ENCODE assay signal across 20 cellular contexts in genomic region chrX:153394595-153394994, GRCh38. TPM values are rescaled to one million over a fixed set of nuclear protein-coding genes. Genes with fewer than 3 reads are reported as not detected.
DNase-seq lines count a peak whose midpoint lies in the region; ATAC-seq and TF ChIP-seq lines count a peak whose summit lies in the region.
"Had no signal": no experiment of that assay in that cellular context is flagged by ENCODE, and none has a peak within 500 bp of the region (broad histone marks: within the 10 kb centered on the region; RNA-seq: fewer than 3 reads in every experiment).

No MANE protein-coding gene starts in this region.

- H3K9me3 Mint-ChIP-seq in neural progenitor cell: peaks cover 20% of the 10 kb centered on the region
- H3K9me3 Mint-ChIP-seq: CD4-positive, alpha-beta T cell had no signal

- H3K27me3 ChIP-seq in neural progenitor cell (no peaks in the 10 kb centered on the region), tibial artery (peaks cover 0 to 13% of the 10 kb centered on the region in 2 donors)

- ATAC-seq in Right ventricle myocardium inferior: no peak
- ATAC-seq in Right ventricle myocardium superior (ENCODE audit: poor library complexity): no peak
- ATAC-seq in T-helper 17 cell: no peak
- ATAC-seq in HG03045 (IDR thresholded peaks at IDR 0.05; ENCODE audit: unreplicated experiment): no peak
- no peak for ATAC-seq in HG03097 (IDR thresholded peaks at IDR 0.05; ENCODE audit: low FRiP score, unreplicated experiment)
- ATAC-seq: GM12878 had no signal

- H3K9ac ChIP-seq in neural progenitor cell: no peak overlapping the region

- H3K27me3 Mint-ChIP-seq in T-helper 17 cell: no peaks in the 10 kb centered on the region
- peaks cover 2% of the 10 kb centered on the region for H3K27me3 Mint-ChIP-seq in neural progenitor cell (ENCODE audit: insufficient read depth, low read depth)
- H3K27me3 Mint-ChIP-seq: B cell; CD4-positive, alpha-beta T cell had no signal

- H3K27ac Mint-ChIP-seq in T-helper 17 cell (peak overlapping the region; percentile 90), neural progenitor cell (peak overlapping the region; percentile 52)
- H3K27ac Mint-ChIP-seq: B cell; CD4-positive, alpha-beta T cell had no signal

- H3K4me2 ChIP-seq in neural progenitor cell: no peak overlapping the region

- H3K27ac ChIP-seq in neural progenitor cell (no peak overlapping the region), tibial artery (no peak overlapping the region)
- H3K27ac ChIP-seq: C4-2B had no signal

- H3F3A ChIP-seq in neural progenitor cell (ENCODE audit: low read depth): no peaks in the 10 kb centered on the region

- no peak for TF ChIP-seq CTCF in neural progenitor cell (IDR thresholded peaks at IDR 0.05)
- TF ChIP-seq CTCF in tibial artery (IDR thresholded peaks at IDR 0.05): no peak

- H3K36me3 ChIP-seq in neural progenitor cell: no peaks in the 10 kb centered on the region
- no peaks in the 10 kb centered on the region for H3K36me3 ChIP-seq in tibial artery

- H3K4me1 Mint-ChIP-seq in T-helper 17 cell (peaks cover 13% of the 10 kb centered on the region), neural progenitor cell (peaks cover 10% of the 10 kb centered on the region)

- peak; percentile 16 for DNase-seq in Right ventricle myocardium inferior (ENCODE audit: missing footprints)
- no peak for DNase-seq in Right ventricle myocardium superior
- no peak for DNase-seq in T-helper 17 cell
- no peak for DNase-seq in neural progenitor cell (ENCODE audit: low spot score)
- no peak for DNase-seq in tibial artery
- DNase-seq: CD4-positive, alpha-beta T cell; DMS 273 treated with DMSO at 0.1 percent for 48 hours; DMS53; DND-41; EL; GOT3; H9 had no signal

- no peaks in the 10 kb centered on the region for H3K79me2 ChIP-seq in neural progenitor cell (ENCODE audit: low read depth)

- intact Hi-C loops in Right ventricle myocardium inferior (cut with DNase I) (no loop called here), Right ventricle myocardium superior (cut with DNase I) (no loop called here), tibial artery (cut with DNase I; ENCODE audit: low total_unique reads) (no loop called here)

- H3K9me3 ChIP-seq in T-helper 17 cell (ENCODE audit: control insufficient read depth, low read length, poor library complexity, severe bottlenecking): no peaks in the 10 kb centered on the region
- H3K9me3 ChIP-seq in neural progenitor cell (ENCODE audit: low read depth): no peaks in the 10 kb centered on the region
- H3K9me3 ChIP-seq in tibial artery: no peaks in the 10 kb centered on the region

- H3K4me3 Mint-ChIP-seq in T-helper 17 cell (peak overlapping the region; percentile 46), neural progenitor cell (no peak overlapping the region)
- H3K4me3 Mint-ChIP-seq: B cell; CD4-positive, alpha-beta T cell; H9 had no signal

- H3K4me1 ChIP-seq in neural progenitor cell (no peaks in the 10 kb centered on the region), tibial artery (no peaks in the 10 kb centered on the region)

- no peaks in the 10 kb centered on the region for H4K20me1 ChIP-seq in neural progenitor cell (ENCODE audit: low read depth)

- no peak overlapping the region for H2AFZ ChIP-seq in neural progenitor cell (replicated peaks)

- no peaks in the 10 kb centered on the region for H3K36me3 Mint-ChIP-seq in T-helper 17 cell (ENCODE audit: low read depth)
- no peaks in the 10 kb centered on the region for H3K36me3 Mint-ChIP-seq in neural progenitor cell

- H3K4me3 ChIP-seq in neural progenitor cell (no peak overlapping the region), tibial artery (no peak overlapping the region)
- H3K4me3 ChIP-seq: GM12878 had no signal

RNA-seq across cellular contexts. Expression of gene PNMA6E, which starts 6.6 kb away (rescaled TPM):
- total RNA-seq in Right ventricle myocardium inferior (not detected), Right ventricle myocardium superior (not detected), T-helper 17 cell (not detected), neural progenitor cell (ENCODE audit: low replicate concordance) (not detected in 2 replicates)
- total RNA-seq: A172; B cell; CD4-positive, alpha-beta T cell; G401; GM12878; H9; HT-29 had no signal

RNA-seq across cellular contexts. Expression of gene ZFP92, which starts 16.7 kb away (rescaled TPM):
- total RNA-seq in Right ventricle myocardium inferior (0.65 TPM), Right ventricle myocardium superior (0.65 TPM), T-helper 17 cell (1 to 10 TPM in 1 of 2 donors, under 1 TPM in 1; 0.50 to 1.2 TPM), neural progenitor cell (ENCODE audit: low replicate concordance) (0.22 TPM in 1 of 2 replicates, not detected in the other)
- total RNA-seq: G401, HT-29 had no signal

RNA-seq across cellular contexts. Expression of gene TREX2, which starts 51.3 kb away (rescaled TPM):
- total RNA-seq in Right ventricle myocardium inferior (not detected), Right ventricle myocardium superior (0.19 TPM), T-helper 17 cell (1 to 10 TPM; 2.0 to 3.3 TPM), neural progenitor cell (ENCODE audit: low replicate concordance) (0.96 TPM in 1 of 2 replicates, not detected in the other)
- total RNA-seq: G401 had no signal
